ENCODE assay signal across 9 cellular contexts in the genomic region with DNA sequence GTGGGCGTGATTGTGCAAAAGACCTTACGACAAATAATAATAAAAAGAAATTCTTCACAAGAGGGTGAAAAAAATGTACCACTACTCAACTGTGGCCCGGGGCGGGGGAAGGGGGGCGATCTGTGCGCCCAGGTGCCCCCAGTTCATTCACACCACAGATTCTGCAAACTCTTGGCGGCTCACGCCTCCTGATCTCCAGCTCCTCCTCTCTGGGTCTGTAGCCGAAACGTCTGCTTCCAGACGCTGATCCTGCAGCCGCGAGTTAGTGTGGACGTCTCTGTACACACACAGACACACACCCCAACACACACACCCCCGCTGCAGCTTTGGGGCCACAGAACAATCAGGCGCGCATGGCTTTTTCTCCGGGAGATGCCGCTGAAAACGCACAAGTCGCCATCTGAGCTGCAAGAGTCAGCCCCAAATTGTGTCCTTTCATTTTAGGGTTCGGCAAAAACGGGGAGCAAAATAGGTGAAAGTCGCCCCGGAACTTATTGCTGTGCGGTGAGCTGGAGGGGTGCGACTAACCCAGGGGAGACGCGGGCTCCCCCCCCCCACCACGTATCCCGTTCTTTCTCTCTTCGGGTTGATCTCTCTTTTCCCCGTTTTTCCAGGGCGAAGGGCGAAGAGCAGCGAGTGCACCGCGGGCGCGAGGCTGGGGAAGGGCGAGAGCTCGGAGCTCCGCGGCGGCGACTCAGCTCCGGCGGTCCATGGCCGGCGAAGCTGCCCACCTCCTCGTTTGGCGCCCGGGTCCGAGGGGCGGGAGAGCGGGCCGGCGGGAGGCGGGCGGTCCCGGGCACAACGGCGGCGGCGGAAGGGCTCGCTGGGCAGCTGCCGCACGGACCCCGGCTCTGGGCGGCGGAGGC. TPM values are rescaled to one million over a fixed set of nuclear protein-coding genes. Genes with fewer than 3 reads are reported as not detected.
DNase-seq lines count a peak whose midpoint lies in the region; ATAC-seq, FAIRE-seq and TF ChIP-seq lines count a peak whose summit lies in the region.
"Had no signal": no experiment of that assay in that cellular context is flagged by ENCODE, and none has a peak within 500 bp of the region (broad histone marks: within the 10 kb centered on the region; RNA-seq: fewer than 3 reads in every experiment).

No MANE protein-coding gene starts in this region.

- no peaks in the 10 kb centered on the region; the same call in 1 of the 2 replicates for H3K9me3 ChIP-seq in ES-I3 (ENCODE audit: control insufficient read depth, insufficient read depth, low read length)
- H3K9me3 ChIP-seq in kidney (ENCODE audit: control insufficient read depth in 1 of 2, low read length in 2 of 2), result no peaks in the 10 kb centered on the region

- H3K9ac ChIP-seq in ES-I3 (ENCODE audit: low read depth, low read length), result peak overlapping the region; percentile 83
- peak overlapping the region; percentile 51 to 55 for H3K9ac ChIP-seq in kidney (ENCODE audit: low read length in 2 of 2)

- no peak for ATAC-seq in GM18867 (IDR thresholded peaks at IDR 0.05; ENCODE audit: unreplicated experiment)

- peaks cover 13% of the 10 kb centered on the region for H3K4me1 Mint-ChIP-seq in stimulated activated naive CD8-positive, alpha-beta T cell treated with anti-CD3 and anti-CD28 coated beads, Interleukin-15, Interleukin-2, amounts not matched to agents 100 ng/mL and 50 ng/mL, for 24 hours (ENCODE audit: low read depth)

- DNase-seq in M059J (ENCODE audit: low read depth), result peak; percentile 79
- DNase-seq in astrocyte of the hippocampus (ENCODE audit: low read depth, low spot score), result peak; percentile 79
- peak; percentile 83 for DNase-seq in kidney
- DNase-seq in occipital lobe (lab: John Stamatoyannopoulos, UW), result no peak
- DNase-seq in COR-L47 (lab: John Stamatoyannopoulos, UW), result no peak

- no peak overlapping the region for H3K27ac Mint-ChIP-seq in stimulated activated naive CD8-positive, alpha-beta T cell treated with anti-CD3 and anti-CD28 coated beads, Interleukin-15, Interleukin-2, amounts not matched to agents 100 ng/mL and 50 ng/mL, for 24 hours

- H3K27ac ChIP-seq in kidney (ENCODE audit: low read depth in 2 of 2, low read length in 2 of 2), result no peak overlapping the region

- H3K4me3 Mint-ChIP-seq in stimulated activated naive CD8-positive, alpha-beta T cell treated with anti-CD3 and anti-CD28 coated beads, Interleukin-15, Interleukin-2, amounts not matched to agents 100 ng/mL and 50 ng/mL, for 24 hours, result peak overlapping the region; percentile 72

- FAIRE-seq in kidney (lab: Jason Lieb, UNC), result no peak

- H3K4me1 ChIP-seq in ES-I3 (ENCODE audit: insufficient read depth, low read length) (peaks cover 5% of the 10 kb centered on the region; the same call in 1 of the 2 replicates), kidney (ENCODE audit: control insufficient read depth in 1 of 2, insufficient read depth in 1 of 2, low read depth in 1 of 2, low read length in 2 of 2) (peaks cover 4 to 18% of the 10 kb centered on the region in 2 donors)

- no peak for TF ChIP-seq CTCF in kidney (IDR thresholded peaks at IDR 0.05; ENCODE audit: borderline replicate concordance, extremely low read depth, insufficient read depth)

- no peaks in the 10 kb centered on the region for H3K36me3 ChIP-seq in ES-I3 (ENCODE audit: insufficient read depth, low read length)
- H3K36me3 ChIP-seq in kidney (ENCODE audit: control insufficient read depth in 1 of 2, insufficient read depth in 2 of 2, low read length in 2 of 2), result no peaks in the 10 kb centered on the region

- no peaks in the 10 kb centered on the region for H3K36me3 Mint-ChIP-seq in stimulated activated naive CD8-positive, alpha-beta T cell treated with anti-CD3 and anti-CD28 coated beads, Interleukin-15, Interleukin-2, amounts not matched to agents 100 ng/mL and 50 ng/mL, for 24 hours (ENCODE audit: low read depth)

- H3K9me3 Mint-ChIP-seq in stimulated activated naive CD8-positive, alpha-beta T cell treated with anti-CD3 and anti-CD28 coated beads, Interleukin-15, Interleukin-2, amounts not matched to agents 100 ng/mL and 50 ng/mL, for 24 hours, result no peaks in the 10 kb centered on the region

- intact Hi-C loops in kidney (cut with DNase I), result no loop called here

- peak overlapping the region; percentile 69 to 78 for H3K4me3 ChIP-seq in kidney (ENCODE audit: low read length in 2 of 2)

- peaks cover 74% of the 10 kb centered on the region for H3K27me3 Mint-ChIP-seq in stimulated activated naive CD8-positive, alpha-beta T cell treated with anti-CD3 and anti-CD28 coated beads, Interleukin-15, Interleukin-2, amounts not matched to agents 100 ng/mL and 50 ng/mL, for 24 hours

RNA-seq across cellular contexts. Expression of a gene that starts 0.5 kb away (rescaled TPM):
- total RNA-seq in M059J (2014; rRNA removed; shearing (Covaris generic)), result 92.8 and 113 TPM in 2 replicates
- total RNA-seq in kidney, result 9.9 TPM
- polyA plus RNA-seq in kidney (ENCODE audit: insufficient read depth, low read depth, low replicate concordance), result 0.67 TPM
- total RNA-seq in occipital lobe, result 6.6 TPM
- total RNA-seq: activated CD8-positive, alpha-beta memory T cell treated with anti-CD3 and anti-CD28 coated beads for 36 hours had no signal

Comparison
In these comparisons a context has a peak if more than half of its experiments do, and no peak if none do; other contexts are left out.
1. DNase-seq: peak in M059J (single experiment), astrocyte of the hippocampus (single experiment) and kidney (single experiment); none in occipital lobe (single experiment) and COR-L47 (single experiment).